ENCODE assay signal across 30 cellular contexts in the genomic region with DNA sequence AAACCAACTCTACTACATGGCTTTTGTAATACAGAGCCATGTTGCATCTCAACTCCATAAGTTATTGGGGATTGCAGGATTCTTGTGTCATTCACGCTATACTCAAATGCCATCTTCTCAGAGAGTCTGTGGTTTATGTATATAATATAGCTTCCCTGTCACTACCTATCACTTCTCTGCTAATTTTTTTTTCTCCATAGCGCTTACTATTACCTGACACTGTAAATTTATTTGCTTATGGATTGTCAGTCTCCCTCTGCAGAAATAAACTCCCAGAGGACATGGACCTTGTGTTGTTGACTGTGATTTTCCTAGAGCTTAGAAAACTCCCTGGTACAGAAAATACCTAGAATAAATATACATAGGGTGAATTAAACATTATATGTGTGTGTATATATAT.
"Had no signal": no experiment of that assay in that cellular context is flagged by ENCODE, and none has a peak within 500 bp of the region (broad histone marks: within the 10 kb centered on the region; RNA-seq: fewer than 3 reads in every experiment).

No MANE protein-coding gene starts in this region.

- H3K9me3 ChIP-seq: adrenal gland, ascending aorta, body of pancreas, breast epithelium had no signal

- H3K27me3 ChIP-seq: adrenal gland, ascending aorta, body of pancreas, brain microvascular endothelial cell, breast epithelium, cardiac muscle cell had no signal

- H3K36me3 ChIP-seq: adrenal gland, ascending aorta, brain microvascular endothelial cell, breast epithelium, cardiac muscle cell had no signal

- DNase-seq: activated effector memory CD4-positive, alpha-beta T cell treated with anti-CD3 and anti-CD28 coated beads, Interleukin-2, amount 50 U/mL, for 16 hours; activated effector memory CD4-positive, alpha-beta T cell treated with Interleukin-2 at 50 U/mL for 16 hours; activated gamma-delta T cell; activated gamma-delta T cell treated with Interleukin-2 at 50 U/mL for 16 hours; activated naive CD4-positive, alpha-beta T cell; activated naive CD4-positive, alpha-beta T cell treated with anti-CD3 and anti-CD28 coated beads for 36 hours; activated naive CD4-positive, alpha-beta T cell treated with anti-CD3 and anti-CD28 coated beads, Interleukin-2, amount 10 ng/mL, durations not matched to agents 7 days and 5 days; activated naive CD4-positive, alpha-beta T cell treated with anti-CD3 and anti-CD28 coated beads, Interleukin-2, amount 50 U/mL, for 16 hours; activated naive CD4-positive, alpha-beta T cell treated with Interleukin-2 at 50 U/mL for 16 hours; activated naive CD8-positive, alpha-beta T cell treated with anti-CD3 and anti-CD28 coated beads for 36 hours; activated naive CD8-positive, alpha-beta T cell treated with anti-CD3 and anti-CD28 coated beads, Interleukin-2, amount 10 ng/mL, durations not matched to agents 7 days and 5 days; activated naive CD8-positive, alpha-beta T cell treated with anti-CD3 and anti-CD28 coated beads, Interleukin-2, amount 50 U/mL, for 24 hours; activated T-cell treated with anti-CD3 and anti-CD28 coated beads, Interleukin-2, amount 50 U/mL, for 1 hour; activated T-cell treated with anti-CD3 and anti-CD28 coated beads, Interleukin-2, amount 50 U/mL, for 24 hours; activated T-cell treated with anti-CD3 and anti-CD28 coated beads, Interleukin-2, amount 50 U/mL, for 4 hours; activated T-cell treated with anti-CD3 and anti-CD28 coated beads, Interleukin-2, amount 50 U/mL, for 48 hours; activated T-cell treated with anti-CD3 and anti-CD28 coated beads, Interleukin-2, amount 50 U/mL, for 72 hours; adrenal gland; amniotic stem cell; amygdala; anterior cingulate cortex; aorta; body of pancreas; brain microvascular endothelial cell; caudate nucleus; central memory CD4-positive, alpha-beta T cell; cerebellar nuclear complex had no signal

- H3K27ac ChIP-seq: adrenal gland, ascending aorta, body of pancreas, brain microvascular endothelial cell, breast epithelium, cardiac muscle cell had no signal

- H3K4me3 ChIP-seq: adrenal gland, ascending aorta, body of pancreas, breast epithelium, cardiac muscle cell had no signal
